Comparison of ENCODE assay signal across 1 cellular context in genomic region chr3:61009025-61009424, GRCh38.
TF ChIP-seq lines count a peak whose summit lies in the region.

No MANE protein-coding gene starts in this region.

TF ChIP-seq in WTC11, 78 proteins besides CTCF, POLR2A, EP300 and RAD21 (continued from another document):
- TF ChIP-seq, protein P1, sequence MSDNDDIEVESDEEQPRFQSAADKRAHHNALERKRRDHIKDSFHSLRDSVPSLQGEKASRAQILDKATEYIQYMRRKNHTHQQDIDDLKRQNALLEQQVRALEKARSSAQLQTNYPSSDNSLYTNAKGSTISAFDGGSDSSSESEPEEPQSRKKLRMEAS (CRISPR knock-in tag; IDR thresholded peaks at IDR 0.05) = 0 out of 2 replicates have a peak, but pooled peaks have one; percentile 32
- TF ChIP-seq TCF7 (CRISPR knock-in tag; IDR thresholded peaks at IDR 0.05; ENCODE audit: low read depth) (no peak), STAT6 (CRISPR knock-in tag; conservative IDR thresholded peaks at IDR 0.05; ENCODE audit: low read depth) (no peak), ZNF232 (CRISPR knock-in tag; IDR thresholded peaks at IDR 0.05) (no peak), ZNF416 (CRISPR knock-in tag; IDR thresholded peaks at IDR 0.05) (no peak), USF1 (CRISPR knock-in tag; IDR thresholded peaks at IDR 0.05) (peak; percentile 79; the same call in 1 of the 2 replicates), ZNF423 (CRISPR knock-in tag; IDR thresholded peaks at IDR 0.05) (no peak), SMAD4 (CRISPR knock-in tag; IDR thresholded peaks at IDR 0.05) (no peak)
- TF ChIP-seq, protein P2, sequence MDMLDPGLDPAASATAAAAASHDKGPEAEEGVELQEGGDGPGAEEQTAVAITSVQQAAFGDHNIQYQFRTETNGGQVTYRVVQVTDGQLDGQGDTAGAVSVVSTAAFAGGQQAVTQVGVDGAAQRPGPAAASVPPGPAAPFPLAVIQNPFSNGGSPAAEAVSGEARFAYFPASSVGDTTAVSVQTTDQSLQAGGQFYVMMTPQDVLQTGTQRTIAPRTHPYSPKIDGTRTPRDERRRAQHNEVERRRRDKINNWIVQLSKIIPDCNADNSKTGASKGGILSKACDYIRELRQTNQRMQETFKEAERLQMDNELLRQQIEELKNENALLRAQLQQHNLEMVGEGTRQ (CRISPR knock-in tag; IDR thresholded peaks at IDR 0.05) = peak; percentile 78
